ENCODE assay signal across 21 cellular contexts in the genomic region with DNA sequence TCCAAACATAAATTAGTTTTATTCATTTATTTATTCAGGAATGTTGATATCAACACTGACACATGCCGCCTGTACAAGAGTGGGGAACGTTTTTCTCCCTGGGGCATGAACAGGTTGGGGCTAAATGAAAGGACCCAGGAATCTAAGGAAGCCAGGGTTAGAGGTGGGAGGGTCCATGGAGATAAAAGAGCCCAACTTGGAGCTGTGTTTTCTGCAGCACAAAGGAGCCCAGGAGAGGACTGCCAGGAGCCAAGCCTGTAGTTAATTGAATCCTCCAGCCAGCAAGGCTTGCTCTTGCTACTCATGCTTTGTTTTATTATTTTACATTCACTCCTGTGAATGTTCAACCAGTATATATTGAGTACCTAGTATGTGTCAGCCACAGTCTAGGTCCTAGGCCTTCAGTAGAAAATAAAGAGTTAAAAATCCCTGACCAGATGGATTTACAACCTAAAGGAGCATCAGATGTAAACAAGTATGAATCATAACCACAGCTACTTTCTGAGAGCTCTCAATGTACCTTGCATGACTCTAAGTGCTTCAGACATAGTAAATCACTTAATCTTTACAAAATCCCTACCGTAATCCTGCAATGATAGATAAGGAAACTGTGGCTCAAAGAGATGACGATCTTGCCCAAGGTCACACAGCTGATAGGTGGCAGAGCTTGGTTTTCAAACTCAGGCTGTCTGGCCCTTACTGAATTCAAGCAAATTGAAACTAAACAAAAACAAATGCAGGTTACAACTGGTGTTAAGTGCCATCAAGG.
DNase-seq lines count a peak whose midpoint lies in the region; ATAC-seq, FAIRE-seq and TF ChIP-seq lines count a peak whose summit lies in the region.
"Had no signal": no experiment of that assay in that cellular context is flagged by ENCODE, and none has a peak within 500 bp of the region (broad histone marks: within the 10 kb centered on the region; RNA-seq: fewer than 3 reads in every experiment).

No MANE protein-coding gene starts in this region.

- H3K4me1 Mint-ChIP-seq in WTC11, result peaks cover 28% of the 10 kb centered on the region

- intact Hi-C loops in right lobe of liver (cut with DNase I), result no loop called here
- intact Hi-C loops in tibial artery (cut with DNase I; ENCODE audit: low total_unique reads), result no loop called here

- ATAC-seq in WTC11, result peak; percentile 84
- ATAC-seq in HG02870 (IDR thresholded peaks at IDR 0.05; ENCODE audit: unreplicated experiment), result no peak
- no peak for ATAC-seq in HG02759 (IDR thresholded peaks at IDR 0.05; ENCODE audit: unreplicated experiment)
- no peak for ATAC-seq in right lobe of liver
- ATAC-seq: lower lobe of right lung had no signal

- DNase-seq in D721Med (ENCODE audit: insufficient read length, low spot score) (peak; percentile 28), WTC11 (ENCODE audit: low spot score) (no peak), iris pigment epithelial cell (ENCODE audit: low read depth) (peak; percentile 86), right lobe of liver (no peak), tibial artery (no peak)
- DNase-seq: ACHN, activated gamma-delta T cell, GF-D8, KG1, lower lobe of right lung, NCI-H1930, NCI-H526 treated with DMSO at 0.1 percent for 48 hours, OCI-M1, Right ventricle myocardium superior, uterus had no signal

- peaks cover 4% of the 10 kb centered on the region for H3K36me3 Mint-ChIP-seq in WTC11

- no peak overlapping the region for H3K4me3 ChIP-seq in HUES48 (ENCODE audit: low read depth, low read length)
- no peak overlapping the region for H3K4me3 ChIP-seq in right lobe of liver
- H3K4me3 ChIP-seq in tibial artery, result no peak overlapping the region
- H3K4me3 ChIP-seq: BLaER1 treated with 17β-estradiol and CSF1 and Interleukin-3, amounts not matched to agents 10 nM and 100 nM; lower lobe of right lung; uterus had no signal

- TF ChIP-seq POLR2A in right lobe of liver (IDR thresholded peaks at IDR 0.05), result no peak

- no peaks in the 10 kb centered on the region for H3K27me3 Mint-ChIP-seq in WTC11 (ENCODE audit: low read depth)

- WGBS in right lobe of liver (ENCODE audit: insufficient coverage, low coverage, low lambda C conversion rate, missing lambda C conversion rate), result 22% methylated on average over 4 of the region's 4 CpGs

- no peak overlapping the region for H3K9ac ChIP-seq in HUES48 (ENCODE audit: low read depth, low read length)
- H3K9ac ChIP-seq: BLaER1 treated with 17β-estradiol and CSF1 and Interleukin-3, amounts not matched to agents 10 nM and 100 nM had no signal

- CTCF ChIA-PET in WTC11 (lab: Charles Lee), result interaction anchor here (1.0 kb wide), 1 partner anchor 67 kb away, joined by 3 read pairs; no protein-coding TSS in a partner anchor

- TF ChIP-seq CTCF in D721Med (IDR thresholded peaks at IDR 0.05; ENCODE audit: insufficient read depth, missing control alignments), result no peak
- TF ChIP-seq CTCF in WTC11 (IDR thresholded peaks at IDR 0.05), result no peak
- no peak for TF ChIP-seq CTCF in right lobe of liver (IDR thresholded peaks at IDR 0.05)
- no peak for TF ChIP-seq CTCF in tibial artery (IDR thresholded peaks at IDR 0.05)

- H3K9me3 ChIP-seq in HUES48 (ENCODE audit: control insufficient read depth, insufficient read depth, low read length) (no peaks in the 10 kb centered on the region), right lobe of liver (no peaks in the 10 kb centered on the region), tibial artery (peaks cover 0 to 5% (median 0%) of the 10 kb centered on the region in 3 donors)
- H3K9me3 ChIP-seq: BLaER1 treated with 17β-estradiol and CSF1 and Interleukin-3, amounts not matched to agents 10 nM and 100 nM; lower lobe of right lung; uterus had no signal

- H3K36me3 ChIP-seq in HUES48 (ENCODE audit: control insufficient read depth, insufficient read depth, low read length) (no peaks in the 10 kb centered on the region), right lobe of liver (no peaks in the 10 kb centered on the region), tibial artery (no peaks in the 10 kb centered on the region)
- H3K36me3 ChIP-seq: BLaER1 treated with 17β-estradiol and CSF1 and Interleukin-3, amounts not matched to agents 10 nM and 100 nM; lower lobe of right lung; uterus had no signal

- no peak overlapping the region for H3K4me3 Mint-ChIP-seq in WTC11

- peak; percentile 100 for FAIRE-seq in D721Med (lab: Jason Lieb, UNC)
- FAIRE-seq: endometrium, keratinocyte had no signal

- H3K9me3 Mint-ChIP-seq in WTC11, result peaks cover 4% of the 10 kb centered on the region

- no peaks in the 10 kb centered on the region for H3K27me3 ChIP-seq in HUES48 (ENCODE audit: control insufficient read depth, insufficient read depth, low read length)
- H3K27me3 ChIP-seq in right lobe of liver, result no peaks in the 10 kb centered on the region
- H3K27me3 ChIP-seq in tibial artery, result no peaks in the 10 kb centered on the region
- H3K27me3 ChIP-seq: BLaER1 treated with 17β-estradiol and CSF1 and Interleukin-3, amounts not matched to agents 10 nM and 100 nM; uterus had no signal

- peak overlapping the region; percentile 33 for H3K27ac ChIP-seq in HUES48 (ENCODE audit: low read depth, low read length)
- no peak overlapping the region for H3K27ac ChIP-seq in right lobe of liver
- no peak overlapping the region for H3K27ac ChIP-seq in tibial artery
- H3K27ac ChIP-seq: BLaER1 treated with 17β-estradiol and CSF1 and Interleukin-3, amounts not matched to agents 10 nM and 100 nM; lower lobe of right lung; uterus had no signal

- peak overlapping the region; percentile 55; the same call in 1 of the 2 replicates for H3K27ac Mint-ChIP-seq in WTC11

- peaks cover 16% of the 10 kb centered on the region for H3K4me1 ChIP-seq in HUES48 (ENCODE audit: control insufficient read depth, insufficient read depth, low read length)
- H3K4me1 ChIP-seq in right lobe of liver, result no peaks in the 10 kb centered on the region
- H3K4me1 ChIP-seq in tibial artery, result no peaks in the 10 kb centered on the region
- H3K4me1 ChIP-seq: BLaER1 treated with 17β-estradiol and CSF1 and Interleukin-3, amounts not matched to agents 10 nM and 100 nM; lower lobe of right lung; uterus had no signal

- POLR2A ChIA-PET in WTC11 (lab: Charles Lee), result interaction anchor here (1.0 kb wide), 1 partner anchor 9 kb away, joined by 3 read pairs; no protein-coding TSS in a partner anchor

TF ChIP-seq in WTC11, 78 proteins besides CTCF, POLR2A, EP300 and RAD21 (continues in another document):
- TF ChIP-seq ZNF396 (CRISPR knock-in tag; IDR thresholded peaks at IDR 0.05; ENCODE audit: borderline replicate concordance) (no peak), MYBL2 (CRISPR knock-in tag; IDR thresholded peaks at IDR 0.05) (no peak), CREB1 (CRISPR knock-in tag; IDR thresholded peaks at IDR 0.05) (no peak), NR1H2 (CRISPR knock-in tag; IDR thresholded peaks at IDR 0.05) (no peak), TCF7 (CRISPR knock-in tag; IDR thresholded peaks at IDR 0.05; ENCODE audit: low read depth) (no peak), TEAD4 (CRISPR knock-in tag; IDR thresholded peaks at IDR 0.05) (no peak), NR2C2 (CRISPR knock-in tag; IDR thresholded peaks at IDR 0.05) (no peak), NR3C1 (CRISPR knock-in tag; conservative IDR thresholded peaks at IDR 0.05; ENCODE audit: low read depth) (no peak), ATF1 (CRISPR knock-in tag; IDR thresholded peaks at IDR 0.05) (no peak), ETV6 (CRISPR knock-in tag; IDR thresholded peaks at IDR 0.05) (no peak), SP1 (CRISPR knock-in tag; conservative IDR thresholded peaks at IDR 0.05) (no peak), HMGA2 (CRISPR knock-in tag; IDR thresholded peaks at IDR 0.05) (no peak)
- TF ChIP-seq, protein P1, sequence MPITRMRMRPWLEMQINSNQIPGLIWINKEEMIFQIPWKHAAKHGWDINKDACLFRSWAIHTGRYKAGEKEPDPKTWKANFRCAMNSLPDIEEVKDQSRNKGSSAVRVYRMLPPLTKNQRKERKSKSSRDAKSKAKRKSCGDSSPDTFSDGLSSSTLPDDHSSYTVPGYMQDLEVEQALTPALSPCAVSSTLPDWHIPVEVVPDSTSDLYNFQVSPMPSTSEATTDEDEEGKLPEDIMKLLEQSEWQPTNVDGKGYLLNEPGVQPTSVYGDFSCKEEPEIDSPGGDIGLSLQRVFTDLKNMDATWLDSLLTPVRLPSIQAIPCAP (CRISPR knock-in tag; IDR thresholded peaks at IDR 0.05), result no peak
- TF ChIP-seq, protein P2, sequence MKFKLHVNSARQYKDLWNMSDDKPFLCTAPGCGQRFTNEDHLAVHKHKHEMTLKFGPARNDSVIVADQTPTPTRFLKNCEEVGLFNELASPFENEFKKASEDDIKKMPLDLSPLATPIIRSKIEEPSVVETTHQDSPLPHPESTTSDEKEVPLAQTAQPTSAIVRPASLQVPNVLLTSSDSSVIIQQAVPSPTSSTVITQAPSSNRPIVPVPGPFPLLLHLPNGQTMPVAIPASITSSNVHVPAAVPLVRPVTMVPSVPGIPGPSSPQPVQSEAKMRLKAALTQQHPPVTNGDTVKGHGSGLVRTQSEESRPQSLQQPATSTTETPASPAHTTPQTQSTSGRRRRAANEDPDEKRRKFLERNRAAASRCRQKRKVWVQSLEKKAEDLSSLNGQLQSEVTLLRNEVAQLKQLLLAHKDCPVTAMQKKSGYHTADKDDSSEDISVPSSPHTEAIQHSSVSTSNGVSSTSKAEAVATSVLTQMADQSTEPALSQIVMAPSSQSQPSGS (CRISPR knock-in tag; IDR thresholded peaks at IDR 0.05; ENCODE audit: borderline replicate concordance, low read depth), result no peak
- TF ChIP-seq, protein P3, sequence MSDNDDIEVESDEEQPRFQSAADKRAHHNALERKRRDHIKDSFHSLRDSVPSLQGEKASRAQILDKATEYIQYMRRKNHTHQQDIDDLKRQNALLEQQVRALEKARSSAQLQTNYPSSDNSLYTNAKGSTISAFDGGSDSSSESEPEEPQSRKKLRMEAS (CRISPR knock-in tag; IDR thresholded peaks at IDR 0.05), result no peak
- TF ChIP-seq, protein P4, sequence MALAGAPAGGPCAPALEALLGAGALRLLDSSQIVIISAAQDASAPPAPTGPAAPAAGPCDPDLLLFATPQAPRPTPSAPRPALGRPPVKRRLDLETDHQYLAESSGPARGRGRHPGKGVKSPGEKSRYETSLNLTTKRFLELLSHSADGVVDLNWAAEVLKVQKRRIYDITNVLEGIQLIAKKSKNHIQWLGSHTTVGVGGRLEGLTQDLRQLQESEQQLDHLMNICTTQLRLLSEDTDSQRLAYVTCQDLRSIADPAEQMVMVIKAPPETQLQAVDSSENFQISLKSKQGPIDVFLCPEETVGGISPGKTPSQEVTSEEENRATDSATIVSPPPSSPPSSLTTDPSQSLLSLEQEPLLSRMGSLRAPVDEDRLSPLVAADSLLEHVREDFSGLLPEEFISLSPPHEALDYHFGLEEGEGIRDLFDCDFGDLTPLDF (CRISPR knock-in tag; IDR thresholded peaks at IDR 0.05), result no peak
- TF ChIP-seq, protein P5, sequence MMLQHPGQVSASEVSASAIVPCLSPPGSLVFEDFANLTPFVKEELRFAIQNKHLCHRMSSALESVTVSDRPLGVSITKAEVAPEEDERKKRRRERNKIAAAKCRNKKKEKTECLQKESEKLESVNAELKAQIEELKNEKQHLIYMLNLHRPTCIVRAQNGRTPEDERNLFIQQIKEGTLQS (CRISPR knock-in tag; conservative IDR thresholded peaks at IDR 0.05), result no peak

Comparison
In these comparisons a context has a peak if more than half of its experiments do, and no peak if none do; other contexts are left out.
1. DNase-seq: peak in D721Med (single experiment) and iris pigment epithelial cell (single experiment); none in WTC11 (single experiment), right lobe of liver (0 of 3) and tibial artery (0 of 2).